ENCODE assay signal across 8 cellular contexts in the genomic region with DNA sequence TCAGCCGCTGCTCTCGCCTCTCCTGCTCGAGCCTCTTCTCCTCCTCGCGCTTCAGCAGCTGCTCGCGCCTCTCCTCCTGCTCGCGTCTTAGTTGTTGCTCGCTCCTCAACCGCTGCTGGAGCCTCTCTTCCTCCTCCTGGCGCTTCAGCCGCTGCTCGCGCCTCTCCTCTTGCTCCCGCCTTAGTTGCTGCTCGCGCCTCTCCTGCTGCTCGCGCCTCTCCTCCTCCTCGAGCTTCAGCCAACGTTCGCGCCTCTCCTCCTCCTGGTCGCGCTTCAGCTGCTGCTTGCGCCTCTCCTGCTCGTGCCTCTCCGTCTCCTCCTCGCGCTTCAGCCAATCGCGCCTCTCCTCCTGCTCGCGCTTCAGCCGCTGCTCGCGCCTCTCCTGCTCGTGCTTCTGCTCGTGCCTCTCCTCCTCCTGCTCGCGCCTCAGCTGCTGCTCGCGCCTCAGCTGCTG. TPM values are rescaled to one million over a fixed set of nuclear protein-coding genes. Genes with fewer than 3 reads are reported as not detected.
DNase-seq lines count a peak whose midpoint lies in the region; ATAC-seq and TF ChIP-seq lines count a peak whose summit lies in the region.

No MANE protein-coding gene starts in this region.

- H2AFZ ChIP-seq in osteoblast (ENCODE audit: low read length): peak overlapping the region; percentile 87

- peaks cover 5% of the 10 kb centered on the region for H3K27me3 Mint-ChIP-seq in stimulated activated naive CD8-positive, alpha-beta T cell treated with anti-CD3 and anti-CD28 coated beads, Interleukin-15, amount 100 ng/mL, for 72 hours

- H3K27ac Mint-ChIP-seq in stimulated activated naive CD8-positive, alpha-beta T cell treated with anti-CD3 and anti-CD28 coated beads, Interleukin-15, amount 100 ng/mL, for 72 hours: no peak overlapping the region

- no peaks in the 10 kb centered on the region for H3K4me1 Mint-ChIP-seq in stimulated activated naive CD8-positive, alpha-beta T cell treated with anti-CD3 and anti-CD28 coated beads, Interleukin-15, amount 100 ng/mL, for 72 hours

- H3K27ac ChIP-seq in osteoblast (ENCODE audit: low read depth, low read length): no peak overlapping the region

- DNase-seq in stimulated activated naive CD8-positive, alpha-beta T cell treated with anti-CD3 and anti-CD28 coated beads, Interleukin-15, amount 100 ng/mL, for 72 hours: peak in 1 of 2 donors; percentile 41
- no peak for DNase-seq in stimulated activated naive CD8-positive, alpha-beta T cell treated with anti-CD3 and anti-CD28 coated beads, Interleukin-15, Interleukin-2, amounts not matched to agents 100 U/mL and 50 U/mL, for 24 hours
- DNase-seq in SK-MEL-5 (ENCODE audit: low read depth, low spot score) (peak; percentile 7), epithelial cell of esophagus (ENCODE audit: low read depth) (peak; percentile 55), osteoblast (ENCODE audit: insufficient read length, low spot score, missing footprints) (no peak), mucosa of gallbladder (ENCODE audit: low spot score) (no peak)

- in situ Hi-C loops in SK-MEL-5 (cut with HindIII; ENCODE audit: low pct_unique_long_range_greater_than_20kb, low sequenced_read_pairs): no loop called here

- peaks cover 13% of the 10 kb centered on the region for H3K4me1 ChIP-seq in osteoblast (ENCODE audit: insufficient read depth, low read length)

- H3K9me3 ChIP-seq in osteoblast (ENCODE audit: low read depth, low read length): no peaks in the 10 kb centered on the region

- H3K27me3 ChIP-seq in osteoblast (ENCODE audit: insufficient read depth, low read length): peaks cover 88% of the 10 kb centered on the region

- H3K4me3 ChIP-seq in epithelial cell of esophagus (ENCODE audit: low read length) (peak overlapping the region; percentile 58), osteoblast (ENCODE audit: insufficient read depth, low read length) (peak overlapping the region; percentile 64)

- H3K9me3 Mint-ChIP-seq in stimulated activated naive CD8-positive, alpha-beta T cell treated with anti-CD3 and anti-CD28 coated beads, Interleukin-15, amount 100 ng/mL, for 72 hours: no peaks in the 10 kb centered on the region

- TF ChIP-seq CTCF in epithelial cell of esophagus (IDR thresholded peaks at IDR 0.05; ENCODE audit: insufficient read depth, low read depth, low read length, missing control alignments) (no peak), osteoblast (IDR thresholded peaks at IDR 0.05; ENCODE audit: extremely low read depth, low read depth, low read length) (no peak)

- peak; percentile 58 for ATAC-seq in stimulated activated naive CD8-positive, alpha-beta T cell treated with anti-CD3 and anti-CD28 coated beads, Interleukin-15, amount 100 ng/mL, for 72 hours
- ATAC-seq in stimulated activated naive CD8-positive, alpha-beta T cell treated with anti-CD3 and anti-CD28 coated beads, Interleukin-15, Interleukin-2, amounts not matched to agents 100 U/mL and 50 U/mL, for 24 hours: no peak
- ATAC-seq in GM21825 (IDR thresholded peaks at IDR 0.05; ENCODE audit: unreplicated experiment) (no peak), GM21723 (IDR thresholded peaks at IDR 0.05; ENCODE audit: unreplicated experiment) (no peak)

- no peak overlapping the region for H3K4me3 Mint-ChIP-seq in stimulated activated naive CD8-positive, alpha-beta T cell treated with anti-CD3 and anti-CD28 coated beads, Interleukin-15, amount 100 ng/mL, for 72 hours

- peak overlapping the region; percentile 83 for H3K4me2 ChIP-seq in osteoblast (ENCODE audit: insufficient read depth, low read length)

- H3K36me3 ChIP-seq in osteoblast (ENCODE audit: insufficient read depth, low read length): no peaks in the 10 kb centered on the region

- H4K20me1 ChIP-seq in osteoblast (ENCODE audit: insufficient read depth, low read length): no peaks in the 10 kb centered on the region

- no peaks in the 10 kb centered on the region for H3K79me2 ChIP-seq in osteoblast (ENCODE audit: insufficient read depth, low read length)

RNA-seq across cellular contexts. Expression of gene TCHH, which starts 3.7 kb away (rescaled TPM):
- total RNA-seq in SK-MEL-5 (2014; rRNA removed; shearing (Covaris generic)): 0.05 and 0.27 TPM in 2 replicates
- polyA plus RNA-seq in SK-MEL-5 (2015; cell fraction: cytosol; rRNA removed): 0.20 and 0.43 TPM in 2 replicates
- 0.35 TPM in 1 of 2 replicates, not detected in the other for polyA plus RNA-seq in SK-MEL-5 (2015; cell fraction: nucleus; rRNA removed)
- total RNA-seq in osteoblast: not detected in 2 replicates
- 0.09 TPM for total RNA-seq in mucosa of gallbladder

RNA-seq across cellular contexts. Expression of gene TCHHL1, which starts 22.7 kb away (rescaled TPM):
- total RNA-seq in SK-MEL-5 (2014; rRNA removed; shearing (Covaris generic)): not detected in 2 replicates
- polyA plus RNA-seq in SK-MEL-5 (2015; cell fraction: cytosol; rRNA removed): not detected in 2 replicates
- not detected in 2 replicates for polyA plus RNA-seq in SK-MEL-5 (2015; cell fraction: nucleus; rRNA removed)
- not detected in 2 replicates for total RNA-seq in osteoblast
- not detected for total RNA-seq in mucosa of gallbladder

RNA-seq across cellular contexts. Expression of gene RPTN, which starts 47.5 kb away (rescaled TPM):
- not detected in 2 replicates for total RNA-seq in SK-MEL-5 (2014; rRNA removed; shearing (Covaris generic))
- not detected in 2 replicates for polyA plus RNA-seq in SK-MEL-5 (2015; cell fraction: cytosol; rRNA removed)
- not detected in 2 replicates for polyA plus RNA-seq in SK-MEL-5 (2015; cell fraction: nucleus; rRNA removed)
- total RNA-seq in osteoblast (0.29 and 0.36 TPM in 2 replicates), mucosa of gallbladder (not detected)

Comparison
In these comparisons a context has a peak if more than half of its experiments do, and no peak if none do; other contexts are left out.
1. DNase-seq: peak in SK-MEL-5 (single experiment) and epithelial cell of esophagus (single experiment); none in stimulated activated naive CD8-positive, alpha-beta T cell treated with anti-CD3 and anti-CD28 coated beads, Interleukin-15, Interleukin-2, amounts not matched to agents 100 U/mL and 50 U/mL, for 24 hours (single experiment), osteoblast (single experiment) and mucosa of gallbladder (single experiment).